In genomic region chr12:124645530-124646244, GRCh38 we compare ENCODE assay signal across 27 cellular contexts.
A peak's percentile ranks its signal among the peaks of the same experiment; 100 is the strongest.
DNase-seq lines count a peak whose midpoint lies in the region; ATAC-seq, FAIRE-seq and TF ChIP-seq lines count a peak whose summit lies in the region.
"Had no signal": no experiment of that assay in that cellular context is flagged by ENCODE, and none has a peak within 500 bp of the region (broad histone marks: within the 10 kb centered on the region; RNA-seq: fewer than 3 reads in every experiment).

No MANE protein-coding gene starts in this region.

- peaks cover 0 to 23% (median 0%) of the 10 kb centered on the region in 5 donors for H3K27me3 Mint-ChIP-seq in naive thymus-derived CD4-positive, alpha-beta T cell

- no peak overlapping the region for H3K56ac ChIP-seq in IMR-90 (ENCODE audit: extremely low read depth, insufficient read depth, low read length)

- H3K27ac ChIP-seq in BLaER1 treated with 17β-estradiol and CSF1 and Interleukin-3, amounts not matched to agents 10 nM and 100 nM: peak overlapping the region in 5 of 11 experiments; percentile 20 to 77 (median 65); a peak in 9 of 22 replicates
- H3K27ac ChIP-seq in IMR-90 (ENCODE audit: insufficient read depth, low read length) (no peak overlapping the region), GM12878 (ENCODE audit: control insufficient read depth, insufficient read depth) (no peak overlapping the region), esophagus muscularis mucosa (replicated peaks in 1 of 4) (peak overlapping the region in 1 of 4 donors; percentile 58)
- no peak overlapping the region for H3K27ac ChIP-seq in naive thymus-derived CD4-positive, alpha-beta T cell (ENCODE audit: low read depth, low read length)
- H3K27ac ChIP-seq: C4-2B, ovary, PC-9, suprapubic skin had no signal

- no peak overlapping the region for H4K5ac ChIP-seq in IMR-90 (ENCODE audit: low read depth, low read length)

- H3K18ac ChIP-seq in IMR-90 (ENCODE audit: low read depth, low read length): no peak overlapping the region

- H3K23ac ChIP-seq in IMR-90 (ENCODE audit: low read depth, low read length): no peak overlapping the region

- H3K36me3 ChIP-seq in BLaER1 treated with 17β-estradiol and CSF1 and Interleukin-3, amounts not matched to agents 10 nM and 100 nM: peaks cover 0 to 8% (median 0%) of the 10 kb centered on the region in 11 experiments; a peak in 1 of 22 replicates
- no peaks in the 10 kb centered on the region for H3K36me3 ChIP-seq in IMR-90 (ENCODE audit: control insufficient read depth, insufficient read depth, low read length)
- no peaks in the 10 kb centered on the region for H3K36me3 ChIP-seq in GM12878 (ENCODE audit: control insufficient read depth in 2 of 2, insufficient read depth in 2 of 2, low read length in 1 of 2)
- no peaks in the 10 kb centered on the region for H3K36me3 ChIP-seq in naive thymus-derived CD4-positive, alpha-beta T cell (ENCODE audit: control insufficient read depth in 2 of 3, insufficient read depth in 3 of 3, low read length in 3 of 3)
- no peaks in the 10 kb centered on the region for H3K36me3 ChIP-seq in esophagus muscularis mucosa
- H3K36me3 ChIP-seq: left lung, ovary, spleen, suprapubic skin had no signal

- dilution Hi-C loops in IMR-90 (cut with HindIII; ENCODE audit: low sequenced_read_pairs, unreplicated experiment): no loop called here

- no peak overlapping the region for H2AK9ac ChIP-seq in IMR-90 (replicated peaks; ENCODE audit: low read depth, low read length, poor library complexity)

- RAD21 ChIA-PET in GM12878 (lab: Charles Lee; ENCODE audit: unreplicated experiment): interaction anchor here (1.3 kb wide), 1 partner anchor 119 kb away, joined by 3 read pairs; no protein-coding TSS in a partner anchor

- H2AFZ ChIP-seq in IMR-90 (replicated peaks; ENCODE audit: low read length, poor library complexity): no peak overlapping the region
- no peak overlapping the region for H2AFZ ChIP-seq in GM12878 (ENCODE audit: control insufficient read depth, low read depth, low read length)
- H2AFZ ChIP-seq: PC-9 had no signal

- intact Hi-C loops in IMR-90 (cut with micrococcal nuclease): no loop called here
- intact Hi-C loops in GM12878 (cut with micrococcal nuclease; ENCODE audit: unreplicated experiment): no loop called here
- intact Hi-C loops in naive thymus-derived CD4-positive, alpha-beta T cell (cut with micrococcal nuclease): no loop called here
- intact Hi-C loops in esophagus muscularis mucosa (cut with DNase I): no loop called here

- TF ChIP-seq EP300 in GM12878 (IDR thresholded peaks at IDR 0.05; ENCODE audit: borderline replicate concordance in 1 of 2, control insufficient read depth in 1 of 2, low read depth in 2 of 2, low read length in 2 of 2): no peak
- no peak for TF ChIP-seq EP300 in esophagus muscularis mucosa (IDR thresholded peaks at IDR 0.05)

- H3K4me2 ChIP-seq in BLaER1 treated with 17β-estradiol and CSF1 and Interleukin-3, amounts not matched to agents 10 nM and 100 nM: peak overlapping the region; percentile 61 to 91 (median 81)
- H3K4me2 ChIP-seq in IMR-90 (ENCODE audit: low read depth, low read length) (no peak overlapping the region), GM12878 (ENCODE audit: control insufficient read depth, insufficient read depth) (no peak overlapping the region)
- H3K4me2 ChIP-seq: PC-9 had no signal

- no peak for FAIRE-seq in GM12878 (lab: Jason Lieb, UNC)
- FAIRE-seq: astrocyte, HepG2, TTC549 had no signal

- no peaks in the 10 kb centered on the region for H3K9me1 ChIP-seq in IMR-90 (ENCODE audit: insufficient read depth, low read length)

- peaks cover 0 to 22% (median 12%) of the 10 kb centered on the region in 11 donors for H3K9me3 Mint-ChIP-seq in naive thymus-derived CD4-positive, alpha-beta T cell

- TF ChIP-seq POLR2A in IMR-90 (IDR thresholded peaks at IDR 0.05; ENCODE audit: low read depth, low read length) (no peak), GM12878 (IDR thresholded peaks at IDR 0.05; ENCODE audit: low read depth, low read length) (no peak), esophagus muscularis mucosa (IDR thresholded peaks at IDR 0.05; ENCODE audit: low read depth) (no peak)

- H3K27ac Mint-ChIP-seq in naive thymus-derived CD4-positive, alpha-beta T cell: peak overlapping the region in 4 of 9 donors; percentile 14 to 64 (median 58)
- H3K27ac Mint-ChIP-seq: activated CD4-positive, alpha-beta memory T cell treated with anti-CD3 and anti-CD28 coated beads, Interleukin-2, amount 10 ng/mL, durations not matched to agents 7 days and 5 days; mesothelial cell of epicardium had no signal

- 0 out of 2 replicates have a peak overlapping the region, but pooled peaks have one; percentile 2 for H2AK5ac ChIP-seq in IMR-90 (ENCODE audit: low read depth, low read length)

- H2BK5ac ChIP-seq in IMR-90 (ENCODE audit: low read depth, low read length, poor library complexity, severe bottlenecking): no peak overlapping the region

- DNase-seq in IMR-90: no peak
- DNase-seq in GM12878 (ENCODE audit: low read depth, low spot score): no peak
- DNase-seq in naive thymus-derived CD4-positive, alpha-beta T cell: no peak
- no peak for DNase-seq in esophagus muscularis mucosa (ENCODE audit: extremely low spot score)
- no peak for DNase-seq in HuH-7.5 (ENCODE audit: low spot score)
- no peak for DNase-seq in SIG-M5 treated with dmso at 0.1 percent for 504 hours (lab: John Stamatoyannopoulos, UW; ENCODE audit: unreplicated experiment)
- DNase-seq: activated CD4-positive, alpha-beta memory T cell treated with anti-CD3 and anti-CD28 coated beads, Interleukin-2, amount 10 ng/mL, durations not matched to agents 7 days and 5 days; activated CD4-positive, CD25-positive, alpha-beta regulatory T cell treated with anti-CD3 and anti-CD28 coated beads, Interleukin-2, amount 50 U/mL, for 72 hours; EL; GOT3; NCI-H1048; NCI-H187; NCI-H2171 treated with DMSO at 0.1 percent for 48 hours; PC-9; retina; SHP77 treated with DMSO at 0.1 percent for 48 hours; spleen had no signal

- H4K20me1 ChIP-seq in BLaER1 treated with 17β-estradiol and CSF1 and Interleukin-3, amounts not matched to agents 10 nM and 100 nM: no peaks in the 10 kb centered on the region
- H4K20me1 ChIP-seq in IMR-90 (ENCODE audit: insufficient read depth, low read length): no peaks in the 10 kb centered on the region
- H4K20me1 ChIP-seq in GM12878 (ENCODE audit: control insufficient read depth, insufficient read depth): no peaks in the 10 kb centered on the region

- CTCF ChIA-PET in IMR-90 (lab: Yijun Ruan, JAX) (no interaction called here), GM12878 (lab: Yijun Ruan, JAX) (no interaction called here)
- CTCF ChIA-PET in naive thymus-derived CD4-positive, alpha-beta T cell (lab: Charles Lee): no interaction called here

- TF ChIP-seq CTCF in IMR-90 (conservative IDR thresholded peaks at IDR 0.05; ENCODE audit: low read depth, low read length) (no peak), GM12878 (IDR thresholded peaks at IDR 0.05 in 2 of 3, conservative IDR thresholded peaks at IDR 0.05 in 1 of 3; ENCODE audit: control insufficient read depth in 2 of 3, extremely low read depth in 1 of 3, insufficient read depth in 1 of 3, low read depth in 3 of 3, low read length in 3 of 3) (no peak), esophagus muscularis mucosa (IDR thresholded peaks at IDR 0.05) (no peak)

- POLR2A ChIA-PET in IMR-90 (lab: Charles Lee; ENCODE audit: unreplicated experiment) (no interaction called here), GM12878 (lab: Charles Lee) (no interaction called here)
- POLR2A ChIA-PET in naive thymus-derived CD4-positive, alpha-beta T cell (lab: Charles Lee): interaction anchor here (0.6 to 0.7 kb wide), 2 partner anchors 12 to 284 kb away, joined by 3 read pairs; no protein-coding TSS in a partner anchor

- no peak overlapping the region for H3K4ac ChIP-seq in IMR-90 (ENCODE audit: low read depth, low read length)

- H3K79me2 ChIP-seq in GM12878 (ENCODE audit: control insufficient read depth, insufficient read depth, low read length): no peaks in the 10 kb centered on the region

- no peak overlapping the region for H4K8ac ChIP-seq in IMR-90 (ENCODE audit: low read depth in 2 of 2, low read length in 2 of 2)

- no peak overlapping the region for H4K91ac ChIP-seq in IMR-90 (ENCODE audit: insufficient read depth, low read depth, low read length)

- in situ Hi-C loops in IMR-90 (cut with MboI; ENCODE audit: low sequenced_read_pairs): no loop called here
- in situ Hi-C loops in GM12878 (cut with MboI): no loop called here

- H3K4me1 Mint-ChIP-seq in naive thymus-derived CD4-positive, alpha-beta T cell: peaks cover 5 to 27% (median 19%) of the 10 kb centered on the region in 7 donors
- H3K4me1 Mint-ChIP-seq: activated CD4-positive, alpha-beta memory T cell treated with anti-CD3 and anti-CD28 coated beads, Interleukin-2, amount 10 ng/mL, durations not matched to agents 7 days and 5 days; mesothelial cell of epicardium had no signal

- no peak overlapping the region for H2BK20ac ChIP-seq in IMR-90 (ENCODE audit: low read depth, low read length)

- peaks cover 0 to 6% (median 0%) of the 10 kb centered on the region in 5 donors for H3K36me3 Mint-ChIP-seq in naive thymus-derived CD4-positive, alpha-beta T cell

- H2BK120ac ChIP-seq in IMR-90 (ENCODE audit: low read depth, low read length): no peak overlapping the region

- no TSS peak for BruUV-seq in IMR-90 (replicated peaks; lab: Mats Ljungman, UMichigan)
- BruUV-seq in GM12878 (replicated peaks; lab: Mats Ljungman, UMichigan): no TSS peak

- H3K14ac ChIP-seq in IMR-90 (replicated peaks; ENCODE audit: low read depth, low read length): no peak overlapping the region

- SMC1A ChIA-PET in GM12878 (lab: Charles Lee; ENCODE audit: uncharacterized antibody, unreplicated experiment): no interaction called here

- peak overlapping the region in 6 of 10 donors; percentile 66 to 86 (median 82) for H3K4me3 Mint-ChIP-seq in naive thymus-derived CD4-positive, alpha-beta T cell
- H3K4me3 Mint-ChIP-seq: activated CD4-positive, alpha-beta memory T cell treated with anti-CD3 and anti-CD28 coated beads, Interleukin-2, amount 10 ng/mL, durations not matched to agents 7 days and 5 days; mesothelial cell of epicardium had no signal

- peaks cover 14 to 44% (median 19%) of the 10 kb centered on the region in 10 experiments for H3K4me1 ChIP-seq in BLaER1 treated with 17β-estradiol and CSF1 and Interleukin-3, amounts not matched to agents 10 nM and 100 nM
- H3K4me1 ChIP-seq in IMR-90 (ENCODE audit: control insufficient read depth, insufficient read depth, low read length) (no peaks in the 10 kb centered on the region; the same call in 1 of the 2 replicates), GM12878 (ENCODE audit: control insufficient read depth, insufficient read depth, low read length) (peaks cover 4% of the 10 kb centered on the region; the same call in 1 of the 2 replicates), esophagus muscularis mucosa (peaks cover 0 to 15% (median 13%) of the 10 kb centered on the region in 4 donors)
- no peaks in the 10 kb centered on the region for H3K4me1 ChIP-seq in naive thymus-derived CD4-positive, alpha-beta T cell (ENCODE audit: control insufficient read depth in 2 of 2, insufficient read depth in 2 of 2, low read length in 2 of 2)
- H3K4me1 ChIP-seq: suprapubic skin had no signal

- WGBS in IMR-90 (ENCODE audit: extremely low coverage in 2 of 2, insufficient read length in 1 of 2), 2 experiments: 79% methylated on average over 6 of the region's 18 CpGs; no CpG with 5 or more reads in 1 of the 2 experiments
- WGBS in GM12878 (ENCODE audit: insufficient coverage, insufficient replicate concordance, low lambda C conversion rate, missing lambda C conversion rate): 45% methylated on average over 14 of the region's 18 CpGs
- WGBS in esophagus muscularis mucosa: 79% methylated on average over 18 of the region's 18 CpGs

- no peaks in the 10 kb centered on the region for H3K79me1 ChIP-seq in IMR-90 (ENCODE audit: low read depth in 1 of 2, low read length in 2 of 2)

- TF ChIP-seq RAD21 in IMR-90 (IDR thresholded peaks at IDR 0.05; ENCODE audit: low read length): no peak
- no peak for TF ChIP-seq RAD21 in GM12878 (IDR thresholded peaks at IDR 0.05; ENCODE audit: insufficient read depth, low read depth, low read length)

- no peak for ATAC-seq in IMR-90 (ENCODE audit: low read depth)
- 0 out of 3 replicates have a peak, but pooled peaks have one; percentile 28 for ATAC-seq in GM12878
- ATAC-seq in naive thymus-derived CD4-positive, alpha-beta T cell: no peak
- ATAC-seq in HG02798 (IDR thresholded peaks at IDR 0.05; ENCODE audit: poor library complexity, unreplicated experiment): no peak
- ATAC-seq: HepG2 had no signal

- peak overlapping the region in 7 of 11 experiments; percentile 41 to 70 (median 56); a peak in 8 of 22 replicates for H3K9ac ChIP-seq in BLaER1 treated with 17β-estradiol and CSF1 and Interleukin-3, amounts not matched to agents 10 nM and 100 nM
- H3K9ac ChIP-seq in IMR-90 (ENCODE audit: low read depth, low read length) (no peak overlapping the region), GM12878 (ENCODE audit: control insufficient read depth, insufficient read depth, low read length) (no peak overlapping the region)

- peaks cover 15 to 26% (median 17%) of the 10 kb centered on the region in 11 experiments for H3K9me3 ChIP-seq in BLaER1 treated with 17β-estradiol and CSF1 and Interleukin-3, amounts not matched to agents 10 nM and 100 nM (replicated peaks in 1 of 11)
- H3K9me3 ChIP-seq in IMR-90 (ENCODE audit: control insufficient read depth, insufficient read depth, low read length): peaks cover 10% of the 10 kb centered on the region
- peaks cover 7% of the 10 kb centered on the region; the same call in 2 of the 3 replicates for H3K9me3 ChIP-seq in GM12878 (replicated peaks; ENCODE audit: control insufficient read depth, insufficient read depth, low read length)
- H3K9me3 ChIP-seq in naive thymus-derived CD4-positive, alpha-beta T cell (ENCODE audit: control insufficient read depth in 2 of 3, low read length in 3 of 3): peaks cover 0 to 18% (median 6%) of the 10 kb centered on the region in 3 experiments
- peaks cover 0 to 12% (median 9%) of the 10 kb centered on the region in 4 donors for H3K9me3 ChIP-seq in esophagus muscularis mucosa
- H3K9me3 ChIP-seq: ovary had no signal

- no peak overlapping the region for H2BK15ac ChIP-seq in IMR-90 (ENCODE audit: low read depth, low read length)

- no peaks in the 10 kb centered on the region; a peak in 1 of 22 replicates for H3K27me3 ChIP-seq in BLaER1 treated with 17β-estradiol and CSF1 and Interleukin-3, amounts not matched to agents 10 nM and 100 nM
- H3K27me3 ChIP-seq in IMR-90 (ENCODE audit: control insufficient read depth, insufficient read depth, low read length) (0 out of 2 replicates have a peak, but pooled peaks cover 2% of the 10 kb centered on the region), GM12878 (replicated peaks in 1 of 2; ENCODE audit: control insufficient read depth in 2 of 2, insufficient read depth in 2 of 2, low read length in 1 of 2) (peaks cover 0 to 2% of the 10 kb centered on the region in 2 experiments; a peak in 2 of 4 replicates), esophagus muscularis mucosa (no peaks in the 10 kb centered on the region)
- H3K27me3 ChIP-seq in naive thymus-derived CD4-positive, alpha-beta T cell (ENCODE audit: control insufficient read depth in 2 of 2, insufficient read depth in 2 of 2, low read length in 2 of 2): no peaks in the 10 kb centered on the region
- H3K27me3 ChIP-seq: left lung, ovary, spleen, suprapubic skin had no signal

- H3K4me3 ChIP-seq in BLaER1 treated with 17β-estradiol and CSF1 and Interleukin-3, amounts not matched to agents 10 nM and 100 nM: 0 out of 20 replicates have a peak overlapping the region, but pooled peaks of 1 of the 10 experiments have one; percentile 15
- H3K4me3 ChIP-seq in IMR-90 (ENCODE audit: insufficient read depth, low read depth, low read length) (no peak overlapping the region), GM12878 (no peak overlapping the region), esophagus muscularis mucosa (no peak overlapping the region)
- H3K4me3 ChIP-seq in naive thymus-derived CD4-positive, alpha-beta T cell (ENCODE audit: low read length): no peak overlapping the region
- H3K4me3 ChIP-seq: left lung, ovary, PC-9, suprapubic skin had no signal

Comparison
In these comparisons a context has a peak if more than half of its experiments do, and no peak if none do; other contexts are left out.
1. H3K4me2 ChIP-seq: peak in BLaER1 treated with 17β-estradiol and CSF1 and Interleukin-3, amounts not matched to agents 10 nM and 100 nM (11 of 11); none in IMR-90 (single experiment) and GM12878 (single experiment).
2. H3K9ac ChIP-seq: peak in BLaER1 treated with 17β-estradiol and CSF1 and Interleukin-3, amounts not matched to agents 10 nM and 100 nM (7 of 11); none in IMR-90 (single experiment) and GM12878 (single experiment).